20 cellular contexts compared by ENCODE assay signal in genomic region chr16:47470810-47471209, GRCh38.
"Had no signal": no experiment of that assay in that cellular context is flagged by ENCODE, and none has a peak within 500 bp of the region (broad histone marks: within the 10 kb centered on the region; RNA-seq: fewer than 3 reads in every experiment).

No MANE protein-coding gene starts in this region.

- H3K27ac Mint-ChIP-seq: immature natural killer cell; natural killer cell treated with Interleukin-12 subunit alpha and Interleukin-12 subunit beta and Interleukin-15 and Interleukin-18, amount 100 ng/mL, for 72 hours; neural progenitor cell had no signal

- H3K36me3 ChIP-seq: colonic mucosa, esophagus squamous epithelium, gastroesophageal sphincter, neural progenitor cell, ovary, prostate gland, stomach had no signal

- H3K36me3 Mint-ChIP-seq: natural killer cell treated with Interleukin-12 subunit alpha and Interleukin-12 subunit beta and Interleukin-15 and Interleukin-18, amount 100 ng/mL, for 72 hours; neural progenitor cell had no signal

- H3K27ac ChIP-seq: colonic mucosa, esophagus squamous epithelium, gastroesophageal sphincter, neural progenitor cell, ovary, prostate gland, stomach had no signal

- DNase-seq: caudate nucleus; colonic mucosa; dermis blood vessel endothelial cell; esophagus squamous epithelium; foreskin fibroblast; glutamatergic neuron; immature natural killer cell; left ventricle myocardium superior; nucleus accumbens; ovary; stimulated activated CD4-positive, alpha-beta T cell treated with anti-CD3 and anti-CD28 coated beads, Interleukin-2, amount 100 ng/mL, for 24 hours; stimulated activated CD4-positive, alpha-beta T cell treated with anti-CD3 and anti-CD28 coated beads, Interleukin-4, amount 100 ng/mL, for 4 hours; stimulated activated naive CD4-positive, alpha-beta T cell; stomach; substantia nigra had no signal

- H3K4me1 Mint-ChIP-seq: neural progenitor cell had no signal

- H3K27me3 Mint-ChIP-seq: natural killer cell treated with Interleukin-12 subunit alpha and Interleukin-12 subunit beta and Interleukin-15 and Interleukin-18, amount 100 ng/mL, for 72 hours had no signal

- H3K9me3 ChIP-seq: colonic mucosa, esophagus squamous epithelium, gastroesophageal sphincter, ovary, prostate gland, stomach had no signal

- ATAC-seq: gastroesophageal sphincter; left ventricle myocardium superior; natural killer cell treated with Interleukin-12 subunit alpha and Interleukin-12 subunit beta and Interleukin-15 and Interleukin-18, amount 100 ng/mL, for 72 hours; sciatic nerve had no signal

- H3K27me3 ChIP-seq: colonic mucosa, esophagus squamous epithelium, gastroesophageal sphincter, neural progenitor cell, ovary, stomach had no signal

- H3K4me1 ChIP-seq: colonic mucosa, prostate gland had no signal

- H3K4me3 ChIP-seq: colonic mucosa, esophagus squamous epithelium, gastroesophageal sphincter, neural progenitor cell, ovary, prostate gland, stomach had no signal

- H3K4me3 Mint-ChIP-seq: immature natural killer cell; natural killer cell treated with Interleukin-12 subunit alpha and Interleukin-12 subunit beta and Interleukin-15 and Interleukin-18, amount 100 ng/mL, for 72 hours; neural progenitor cell had no signal

- H3K9me3 Mint-ChIP-seq: immature natural killer cell; natural killer cell treated with Interleukin-12 subunit alpha and Interleukin-12 subunit beta and Interleukin-15 and Interleukin-18, amount 100 ng/mL, for 72 hours; neural progenitor cell had no signal
